ENCODE assay signal across 1 cellular context in the genomic region with DNA sequence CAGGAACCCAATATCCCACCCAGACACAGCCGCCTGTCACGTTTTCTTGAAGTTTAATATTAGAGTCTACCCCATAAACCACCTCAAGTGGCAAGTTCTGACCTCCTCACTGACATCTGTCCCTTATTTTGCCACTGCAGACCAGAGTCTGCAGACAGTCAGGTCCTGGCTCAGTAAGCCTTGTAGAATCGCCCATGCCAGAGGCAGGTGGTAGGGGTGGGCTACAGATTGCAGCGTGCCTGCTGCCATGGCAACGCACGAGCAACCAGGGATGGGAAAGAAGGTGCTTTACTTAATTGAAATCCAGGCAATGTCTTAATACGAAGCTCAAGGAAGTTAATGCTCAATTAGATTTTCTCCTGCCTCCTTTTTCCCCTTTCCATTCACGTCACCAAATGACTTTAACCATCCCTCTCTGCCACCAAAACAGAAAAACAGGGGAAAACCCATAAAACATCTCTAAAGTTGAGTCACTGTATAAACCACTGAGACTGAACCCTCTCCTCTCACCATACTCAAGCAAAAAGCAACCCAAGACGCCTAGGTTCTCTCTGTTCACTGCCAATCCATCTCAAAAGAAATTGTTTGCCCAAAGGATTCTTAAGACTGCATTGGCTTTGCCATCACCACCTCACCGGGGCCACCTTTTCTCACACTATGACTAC.
TF ChIP-seq lines count a peak whose summit lies in the region.

No MANE protein-coding gene starts in this region.

TF ChIP-seq in GM12878, 131 proteins besides CTCF, POLR2A, EP300 and RAD21 (continued from another document):
- TF ChIP-seq, protein P1, sequence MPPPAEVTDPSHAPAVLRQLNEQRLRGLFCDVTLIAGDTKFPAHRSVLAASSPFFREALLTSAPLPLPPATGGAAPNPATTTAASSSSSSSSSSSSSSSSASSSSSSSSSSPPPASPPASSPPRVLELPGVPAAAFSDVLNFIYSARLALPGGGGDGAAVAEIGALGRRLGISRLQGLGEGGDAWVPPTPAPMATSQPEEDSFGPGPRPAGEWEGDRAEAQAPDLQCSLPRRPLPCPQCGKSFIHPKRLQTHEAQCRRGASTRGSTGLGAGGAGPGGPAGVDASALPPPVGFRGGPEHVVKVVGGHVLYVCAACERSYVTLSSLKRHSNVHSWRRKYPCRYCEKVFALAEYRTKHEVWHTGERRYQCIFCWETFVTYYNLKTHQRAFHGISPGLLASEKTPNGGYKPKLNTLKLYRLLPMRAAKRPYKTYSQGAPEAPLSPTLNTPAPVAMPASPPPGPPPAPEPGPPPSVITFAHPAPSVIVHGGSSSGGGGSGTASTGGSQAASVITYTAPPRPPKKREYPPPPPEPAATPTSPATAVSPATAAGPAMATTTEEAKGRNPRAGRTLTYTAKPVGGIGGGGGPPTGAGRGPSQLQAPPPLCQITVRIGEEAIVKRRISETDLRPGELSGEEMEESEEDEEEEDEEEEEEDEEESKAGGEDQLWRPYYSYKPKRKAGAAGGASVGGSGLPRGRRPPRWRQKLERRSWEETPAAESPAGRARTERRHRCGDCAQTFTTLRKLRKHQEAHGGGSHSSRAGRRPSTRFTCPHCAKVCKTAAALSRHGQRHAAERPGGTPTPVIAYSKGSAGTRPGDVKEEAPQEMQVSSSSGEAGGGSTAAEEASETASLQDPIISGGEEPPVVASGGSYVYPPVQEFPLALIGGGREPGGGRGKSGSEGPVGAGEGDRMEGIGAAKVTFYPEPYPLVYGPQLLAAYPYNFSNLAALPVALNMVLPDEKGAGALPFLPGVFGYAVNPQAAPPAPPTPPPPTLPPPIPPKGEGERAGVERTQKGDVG (CRISPR knock-in tag; IDR thresholded peaks at IDR 0.05), result no peak
- no peak for TF ChIP-seq RELA (IDR thresholded peaks at IDR 0.05; ENCODE audit: borderline replicate concordance, partially characterized antibody)
- TF ChIP-seq, protein P2, sequence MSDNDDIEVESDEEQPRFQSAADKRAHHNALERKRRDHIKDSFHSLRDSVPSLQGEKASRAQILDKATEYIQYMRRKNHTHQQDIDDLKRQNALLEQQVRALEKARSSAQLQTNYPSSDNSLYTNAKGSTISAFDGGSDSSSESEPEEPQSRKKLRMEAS (IDR thresholded peaks at IDR 0.05; ENCODE audit: low read depth, low read length), result no peak
TF ChIP-seq in GM12878: peak in this region for 8.
